Comparison of ENCODE assay signal across 9 cellular contexts in the genomic region with DNA sequence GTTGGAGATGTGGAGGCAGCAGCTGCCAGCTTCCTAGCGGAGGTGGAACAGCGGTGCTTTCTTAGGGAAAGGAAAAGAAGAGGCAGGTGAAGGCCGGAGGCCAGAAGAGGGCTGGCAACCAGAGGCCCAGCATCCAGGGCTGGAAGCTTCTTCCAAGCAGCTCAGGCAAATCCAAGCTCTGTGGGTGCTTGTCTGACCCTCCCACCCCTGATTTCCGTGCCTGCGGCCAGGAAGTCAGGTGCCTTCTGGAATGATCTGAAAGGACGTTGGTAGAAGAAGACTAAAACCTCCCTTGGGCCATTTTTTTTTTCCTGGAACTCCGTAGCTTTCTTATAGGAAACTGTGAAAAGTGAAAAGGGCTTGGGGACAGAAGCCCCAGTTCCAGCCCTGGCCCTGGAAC. TPM values are rescaled to one million over a fixed set of nuclear protein-coding genes. Genes with fewer than 3 reads are reported as not detected.
"Had no signal": no experiment of that assay in that cellular context is flagged by ENCODE, and none has a peak within 500 bp of the region (broad histone marks: within the 10 kb centered on the region; RNA-seq: fewer than 3 reads in every experiment).

No MANE protein-coding gene starts in this region.

- DNase-seq: IMR-90, KBM-7, KG1 had no signal

- H3K4me3 ChIP-seq: K562 had no signal

- ATAC-seq: HepG2, K562 had no signal

- H3K27ac ChIP-seq: HL-60 had no signal

RNA-seq across cellular contexts. Expression of gene GABRR1, which starts 33.1 kb away (rescaled TPM):
- total RNA-seq: HepG2, HT-29, HT1080, IMR-90, K562 had no signal
- polyA plus RNA-seq: HepG2, IgD-negative memory B cell, IMR-90, K562 had no signal
